Comparison of ENCODE assay signal across 10 cellular contexts in genomic region chr2:25377822-25378421, GRCh38. TPM values are rescaled to one million over a fixed set of nuclear protein-coding genes. Genes with fewer than 3 reads are reported as not detected.
DNase-seq lines count a peak whose midpoint lies in the region; ATAC-seq, FAIRE-seq and TF ChIP-seq lines count a peak whose summit lies in the region.
"Had no signal": no experiment of that assay in that cellular context is flagged by ENCODE, and none has a peak within 500 bp of the region (broad histone marks: within the 10 kb centered on the region; RNA-seq: fewer than 3 reads in every experiment).

No MANE protein-coding gene starts in this region.

- no peaks in the 10 kb centered on the region; the same call in 2 of the 3 replicates for H3K9me3 ChIP-seq in GM12878 (replicated peaks; ENCODE audit: control insufficient read depth, insufficient read depth, low read length)
- H3K9me3 ChIP-seq: MG63 had no signal

- H3K27me3 Mint-ChIP-seq in naive thymus-derived CD8-positive, alpha-beta T cell, result no peaks in the 10 kb centered on the region

- peak overlapping the region in 7 of 10 donors; percentile 69 to 85 (median 82) for H3K4me3 Mint-ChIP-seq in naive thymus-derived CD8-positive, alpha-beta T cell

- peak overlapping the region; percentile 92 to 98 (median 94) for H3K27ac Mint-ChIP-seq in naive thymus-derived CD8-positive, alpha-beta T cell

- H4K20me1 ChIP-seq in KMS-11 (ENCODE audit: insufficient read depth) (no peaks in the 10 kb centered on the region), GM12878 (ENCODE audit: control insufficient read depth, insufficient read depth) (no peaks in the 10 kb centered on the region)

- peak overlapping the region; percentile 3 for H3K4me3 ChIP-seq in KMS-11 (IDR thresholded peaks at IDR 0.05; ENCODE audit: insufficient read depth, low read depth, low read length)
- no peak overlapping the region for H3K4me3 ChIP-seq in GM12878
- H3K4me3 ChIP-seq: MG63 had no signal

- 0 out of 2 replicates have a peak overlapping the region, but pooled peaks have one; percentile 73 for H3K4me2 ChIP-seq in KMS-11
- H3K4me2 ChIP-seq in GM12878 (ENCODE audit: control insufficient read depth, insufficient read depth), result peak overlapping the region; percentile 26; the same call in 1 of the 2 replicates

- H3K27ac ChIP-seq in KMS-11 (no peak overlapping the region), GM12878 (ENCODE audit: control insufficient read depth, insufficient read depth) (peak overlapping the region; percentile 80)

- in situ Hi-C loops in GM12878 (cut with MboI), result no loop called here

- peaks cover 19 to 43% (median 38%) of the 10 kb centered on the region in 4 donors for H3K4me1 Mint-ChIP-seq in naive thymus-derived CD8-positive, alpha-beta T cell

- H3K36me3 Mint-ChIP-seq in naive thymus-derived CD8-positive, alpha-beta T cell, result peaks cover 0 to 2% (median 1%) of the 10 kb centered on the region in 3 donors

- TF ChIP-seq CTCF in KMS-11 (conservative IDR thresholded peaks at IDR 0.05; ENCODE audit: low read depth, low read length) (no peak), GM12878 (IDR thresholded peaks at IDR 0.05 in 2 of 3, conservative IDR thresholded peaks at IDR 0.05 in 1 of 3; ENCODE audit: control insufficient read depth in 2 of 3, extremely low read depth in 1 of 3, insufficient read depth in 1 of 3, low read depth in 3 of 3, low read length in 3 of 3) (no peak)

- no peak for TF ChIP-seq POLR2A in GM12878 (IDR thresholded peaks at IDR 0.05; ENCODE audit: low read depth, low read length)

- 98% methylated on average over 22 of the region's 22 CpGs for WGBS in GM12878 (ENCODE audit: insufficient coverage, insufficient replicate concordance, low lambda C conversion rate, missing lambda C conversion rate)

- peaks cover 0 to 3% (median 0%) of the 10 kb centered on the region in 9 donors for H3K9me3 Mint-ChIP-seq in naive thymus-derived CD8-positive, alpha-beta T cell
- H3K9me3 Mint-ChIP-seq: activated T-cell treated with anti-CD3 and anti-CD28 coated beads, Interleukin-2, amount 50 U/mL, for 4 hours had no signal

- H3K79me2 ChIP-seq in KMS-11 (ENCODE audit: insufficient read depth, low read depth), result no peaks in the 10 kb centered on the region
- H3K79me2 ChIP-seq in GM12878 (ENCODE audit: control insufficient read depth, insufficient read depth, low read length), result no peaks in the 10 kb centered on the region

- H3K4me1 ChIP-seq in KMS-11 (ENCODE audit: low read depth, poor library complexity, severe bottlenecking) (peaks cover 16% of the 10 kb centered on the region), GM12878 (ENCODE audit: control insufficient read depth, insufficient read depth, low read length) (peaks cover 39% of the 10 kb centered on the region)

- TF ChIP-seq RAD21 in GM12878 (IDR thresholded peaks at IDR 0.05; ENCODE audit: insufficient read depth, low read depth, low read length), result no peak

- ATAC-seq in GM12878, result no peak
- no peak for ATAC-seq in naive thymus-derived CD8-positive, alpha-beta T cell
- no peak for ATAC-seq in HG02678 (IDR thresholded peaks at IDR 0.05; ENCODE audit: unreplicated experiment)
- no peak for ATAC-seq in HG03135 (IDR thresholded peaks at IDR 0.05; ENCODE audit: unreplicated experiment)

- BruUV-seq in GM12878 (replicated peaks; lab: Mats Ljungman, UMichigan), result no TSS peak

- DNase-seq in CD1c-positive myeloid dendritic cell (ENCODE audit: extremely low spot score), result peak; percentile 20
- DNase-seq in GM12878 (ENCODE audit: low read depth, low spot score), result no peak
- DNase-seq in naive thymus-derived CD8-positive, alpha-beta T cell, result no peak
- no peak for DNase-seq in NCI-H446 treated with DMSO at 0.1 percent for 48 hours (lab: John Stamatoyannopoulos, UW)
- no peak for DNase-seq in D341Med (ENCODE audit: low spot score)
- DNase-seq: activated T-cell treated with anti-CD3 and anti-CD28 coated beads, Interleukin-2, amount 50 U/mL, for 4 hours; MG63 had no signal

- SMC1A ChIA-PET in GM12878 (lab: Charles Lee; ENCODE audit: uncharacterized antibody, unreplicated experiment), result interaction anchor here (0.9 to 13.4 kb wide), 12 partner anchors 9 to 189 kb away, joined by 3 to 92 read pairs (median 7); no protein-coding TSS in a partner anchor

- intact Hi-C loops in GM12878 (cut with micrococcal nuclease; ENCODE audit: unreplicated experiment), result loop anchor here (1.0 to 2.0 kb wide), 5 partner anchors 15 to 144 kb away; no protein-coding TSS in a partner anchor

- TF ChIP-seq EP300 in GM12878 (IDR thresholded peaks at IDR 0.05; ENCODE audit: borderline replicate concordance in 1 of 2, control insufficient read depth in 1 of 2, low read depth in 2 of 2, low read length in 2 of 2), result no peak

- H3K36me3 ChIP-seq in KMS-11 (ENCODE audit: insufficient read depth) (no peaks in the 10 kb centered on the region), GM12878 (ENCODE audit: control insufficient read depth in 2 of 2, insufficient read depth in 2 of 2, low read length in 1 of 2) (no peaks in the 10 kb centered on the region)
- H3K36me3 ChIP-seq: MG63 had no signal

- POLR2A ChIA-PET in GM12878 (lab: Charles Lee), result interaction anchor here (0.5 to 8.6 kb wide), 14 partner anchors 9 to 188 kb away, joined by 3 to 73 read pairs (median 5); no protein-coding TSS in a partner anchor
- POLR2A ChIA-PET in naive thymus-derived CD8-positive, alpha-beta T cell (lab: Charles Lee), result interaction anchor here (0.9 to 3.3 kb wide), 9 partner anchors 9 to 104 kb away, joined by 3 to 35 read pairs (median 4); partner anchors contain the start of gene DNMT3A

- H3K9ac ChIP-seq in KMS-11 (no peak overlapping the region), GM12878 (ENCODE audit: control insufficient read depth, insufficient read depth, low read length) (peak overlapping the region; percentile 50)

- RAD21 ChIA-PET in GM12878 (lab: Charles Lee; ENCODE audit: unreplicated experiment), result interaction anchor here (0.6 to 6.8 kb wide), 9 partner anchors 8 to 167 kb away, joined by 3 to 78 read pairs (median 5); no protein-coding TSS in a partner anchor

- H3K27me3 ChIP-seq in KMS-11 (ENCODE audit: insufficient read depth, low read depth) (no peaks in the 10 kb centered on the region), GM12878 (replicated peaks in 1 of 2; ENCODE audit: control insufficient read depth in 2 of 2, insufficient read depth in 2 of 2, low read length in 1 of 2) (no peaks in the 10 kb centered on the region)
- H3K27me3 ChIP-seq: MG63 had no signal

- CTCF ChIA-PET in GM12878 (lab: Yijun Ruan, JAX), result interaction anchor here (0.7 to 8.5 kb wide), 11 partner anchors 9 to 212 kb away, joined by 3 to 126 read pairs (median 14); no protein-coding TSS in a partner anchor

- H2AFZ ChIP-seq in KMS-11 (ENCODE audit: low read depth) (no peak overlapping the region), GM12878 (ENCODE audit: control insufficient read depth, low read depth, low read length) (no peak overlapping the region)

- no peak for FAIRE-seq in GM12878 (lab: Jason Lieb, UNC)

TF ChIP-seq in GM12878, 131 proteins besides CTCF, POLR2A, EP300 and RAD21 (continues in another document):
- no peak for TF ChIP-seq CEBPZ (IDR thresholded peaks at IDR 0.05; ENCODE audit: low read depth, low read length)
- no peak for TF ChIP-seq LARP7 (IDR thresholded peaks at IDR 0.05)

RNA-seq across cellular contexts. Expression of gene DNMT3A, which starts 36.2 kb away (rescaled TPM):
- 87.0 and 94.0 TPM in 2 replicates for total RNA-seq in GM12878 (2013; cell fraction: nucleolus; rRNA removed)
- total RNA-seq in GM12878 (2014; rRNA removed), result 18.1 and 28.1 TPM in 2 replicates
- total RNA-seq in GM12878 (2014; rRNA removed; fragmentation: Illumina TruSeq; extraction: Trizol), result 17.7 and 18.5 TPM in 2 replicates
- total RNA-seq in GM12878 (2021), result 47.8 and 51.6 TPM in 2 replicates
- polyA plus RNA-seq in GM12878 (2011; ENCODE audit: low read depth), result 9.7 TPM
- polyA plus RNA-seq in GM12878 (2011; rRNA removed), result 4.9 and 7.4 TPM in 2 replicates
- 8.9 and 11.4 TPM in 2 replicates for polyA plus RNA-seq in GM12878 (2011; cell fraction: cytosol; rRNA removed)
- 27.4 and 39.0 TPM in 2 replicates for polyA plus RNA-seq in GM12878 (2011; cell fraction: nucleus; rRNA removed)
- 17.3 and 21.3 TPM in 2 replicates for polyA plus RNA-seq in GM12878 (2012)
- 10.1 and 15.7 TPM in 2 replicates for polyA plus RNA-seq in GM12878 (2014; fragmentation: Illumina TruSeq; extraction: Trizol)
- polyA plus RNA-seq in GM12878 (2014; fragmentation: Nextera tagmentation; extraction: Ambion mirVana), result 10 to 100 TPM; 11.1 to 29.9 TPM
- 24.5 and 25.4 TPM in 2 replicates for polyA plus RNA-seq in GM12878 (2014; rRNA removed)
- polyA plus RNA-seq in GM12878 (2016; fragmentation: Nextera tagmentation; extraction: Ambion mirVana), result 10 to 100 TPM; 12.3 to 16.3 TPM
- polyA minus RNA-seq in GM12878 (2011; rRNA and poly(A)+ RNA removed), result 24.2 and 40.7 TPM in 2 replicates
- polyA minus RNA-seq in GM12878 (2011; cell fraction: cytosol; rRNA and poly(A)+ RNA removed), result 7.3 and 19.0 TPM in 2 replicates
- polyA minus RNA-seq in GM12878 (2011; cell fraction: nucleus; rRNA and poly(A)+ RNA removed), result 17.5 and 40.3 TPM in 2 replicates
- 100 to 1,000 TPM; 121 to 122 TPM for total RNA-seq in naive thymus-derived CD8-positive, alpha-beta T cell
- 10 to 100 TPM; 17.9 to 31.2 (median 27.2) TPM for polyA plus RNA-seq in naive thymus-derived CD8-positive, alpha-beta T cell
